In the genomic region with DNA sequence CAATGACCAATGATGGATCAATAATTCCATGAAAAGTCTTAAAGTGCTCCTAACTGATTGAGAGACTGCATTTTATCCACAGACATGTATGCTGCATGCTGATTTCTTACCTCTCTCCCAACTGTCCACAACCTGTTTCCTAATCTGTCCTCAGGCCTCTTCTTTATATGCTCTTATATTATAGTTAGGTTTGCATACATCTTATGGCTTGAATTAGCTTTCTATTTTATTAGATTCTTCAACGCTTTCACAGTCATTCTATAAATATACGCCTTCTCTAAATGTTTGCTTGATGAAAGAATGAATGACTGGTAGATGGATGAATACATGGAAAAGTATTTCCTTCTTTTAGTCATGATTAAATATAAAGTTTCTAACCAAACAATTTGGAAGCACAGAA, we compare ENCODE assay signal across 28 cellular contexts.
"Had no signal": no experiment of that assay in that cellular context is flagged by ENCODE, and none has a peak within 500 bp of the region (broad histone marks: within the 10 kb centered on the region; RNA-seq: fewer than 3 reads in every experiment).

No MANE protein-coding gene starts in this region.

- H3K27ac ChIP-seq: hepatocyte, left lung, lower lobe of right lung, pancreas, prostate gland, sigmoid colon, skin epidermis, stomach, testis, thyroid gland, transverse colon, upper lobe of left lung, vagina had no signal

- H2AFZ ChIP-seq: hepatocyte had no signal

- H3K9me3 ChIP-seq: lower lobe of right lung, pancreas, prostate gland, sigmoid colon, stomach, testis, thyroid gland, transverse colon, upper lobe of left lung, vagina had no signal

- ATAC-seq: left cardiac atrium; left lung; lower lobe of right lung; naive thymus-derived CD8-positive, alpha-beta T cell; pancreas; right cardiac atrium; stimulated activated naive B cell treated with anti-CD40 and anti-IgM and Interleukin-4, amounts not matched to agents 10 μg/mL and 1 μg/mL and 100 μg/mL, for 72 hours; stimulated activated naive CD8-positive, alpha-beta T cell treated with anti-CD3 and anti-CD28 coated beads, Interleukin-15, Interleukin-2, amounts not matched to agents 100 U/mL and 50 U/mL, for 24 hours had no signal

- H3K4me1 ChIP-seq: left lung, lower lobe of right lung, pancreas, prostate gland, sigmoid colon, stomach, testis, thyroid gland, transverse colon, upper lobe of left lung, vagina had no signal

- H3K4me3 ChIP-seq: hepatocyte, left lung, lower lobe of right lung, pancreas, prostate gland, sigmoid colon, skin epidermis, stomach, testis, thyroid gland, transverse colon, upper lobe of left lung, vagina had no signal

- H3K27me3 ChIP-seq: hepatocyte, left lung, pancreas, sigmoid colon, stomach, testis, thyroid gland, transverse colon, upper lobe of left lung, vagina had no signal

- H3K36me3 ChIP-seq: left lung, lower lobe of right lung, pancreas, prostate gland, sigmoid colon, stomach, thyroid gland, transverse colon, upper lobe of left lung, vagina had no signal

- DNase-seq: kidney glomerular epithelial cell; left cardiac atrium; left lung; lower lobe of right lung; mammary epithelial cell; mesenchymal stem cell; naive thymus-derived CD8-positive, alpha-beta T cell; nucleus accumbens; pancreas; posterior cingulate gyrus; retina; right cardiac atrium; sigmoid colon; stimulated activated CD4-positive, alpha-beta T cell treated with anti-CD3 and anti-CD28 coated beads, Interleukin-12 subunit alpha, Interleukin-12 subunit beta, amount 100 ng/mL, for 4 hours; stimulated activated CD4-positive, alpha-beta T cell treated with anti-CD3 and anti-CD28 coated beads, Interleukin-15, amount 100 ng/mL, for 24 hours; stimulated activated CD4-positive, alpha-beta T cell treated with anti-CD3 and anti-CD28 coated beads, Interleukin-2, amount 100 ng/mL, for 24 hours; stimulated activated CD4-positive, alpha-beta T cell treated with anti-CD3 and anti-CD28 coated beads, Interleukin-4, amount 100 ng/mL, for 1 hour; stimulated activated naive B cell treated with anti-CD40 and anti-IgM and Interleukin-4, amounts not matched to agents 10 μg/mL and 1 μg/mL and 100 μg/mL, for 72 hours; stimulated activated naive CD8-positive, alpha-beta T cell treated with anti-CD3 and anti-CD28 coated beads, Interleukin-15, Interleukin-2, amounts not matched to agents 100 U/mL and 50 U/mL, for 24 hours; stomach; testis; thyroid gland; transverse colon; upper lobe of left lung had no signal

- H3K4me2 ChIP-seq: hepatocyte had no signal

- H3K79me2 ChIP-seq: hepatocyte had no signal
